ENCODE assay signal across 23 cellular contexts in the genomic region with DNA sequence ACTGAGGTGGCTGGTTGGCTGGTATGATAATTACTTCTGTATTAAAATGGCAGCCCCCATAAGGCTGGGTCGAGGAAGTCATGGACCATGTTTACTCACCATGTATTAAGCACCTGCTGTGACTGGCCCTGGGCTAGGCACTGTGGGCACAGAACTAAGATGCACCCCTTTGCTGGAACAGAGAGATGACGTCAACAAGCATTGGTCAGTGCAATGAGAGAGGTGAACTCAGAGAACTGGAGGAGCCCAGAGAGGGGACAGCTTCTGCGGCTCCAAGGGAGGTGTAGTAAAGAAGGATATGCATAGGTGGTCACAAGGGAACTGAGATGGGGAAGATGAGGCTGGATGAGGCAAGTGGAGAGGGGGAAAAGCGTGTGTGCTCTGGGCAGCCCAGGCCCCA.
"Had no signal": no experiment of that assay in that cellular context is flagged by ENCODE, and none has a peak within 500 bp of the region (broad histone marks: within the 10 kb centered on the region; RNA-seq: fewer than 3 reads in every experiment).

No MANE protein-coding gene starts in this region.

- ATAC-seq: esophagus mucosa, gastrocnemius medialis, heart right ventricle, left cardiac atrium, left lung, left ventricle myocardium superior, lower lobe of right lung had no signal

- H3K36me3 ChIP-seq: colonic mucosa, esophagus squamous epithelium, gastrocnemius medialis, heart right ventricle, left lung, lower lobe of right lung had no signal

- FAIRE-seq: endometrium, islet of Langerhans, keratinocyte had no signal

- H3K9me3 ChIP-seq: colonic mucosa, gastrocnemius medialis, lower lobe of right lung had no signal

- H3K27me3 ChIP-seq: colonic mucosa, gastrocnemius medialis had no signal

- H3K4me3 ChIP-seq: colonic mucosa, esophagus squamous epithelium, gastrocnemius medialis, heart right ventricle, left lung, lower lobe of right lung had no signal

- DNase-seq: colonic mucosa; cortex of kidney; effector CD4-positive, alpha-beta T cell; effector memory CD4-positive, alpha-beta T cell; erythroblast; esophagus squamous epithelium; foreskin fibroblast; foreskin melanocyte; gastrocnemius medialis; glutamatergic neuron; heart right ventricle; hippocampal formation; left cardiac atrium; left lung; left ventricle myocardium superior; lower lobe of right lung; mesenchymal stem cell; midbrain had no signal

- H3K4me1 ChIP-seq: colonic mucosa, esophagus squamous epithelium, gastrocnemius medialis, heart right ventricle, left lung, lower lobe of right lung had no signal

- H3K27ac ChIP-seq: colonic mucosa, epithelial cell of prostate, esophagus squamous epithelium, gastrocnemius medialis, heart right ventricle, left lung, lower lobe of right lung had no signal
